In genomic region chr19:21082011-21082975, GRCh38 we compare ENCODE assay signal across 1 cellular context.
TF ChIP-seq lines count a peak whose summit lies in the region.

TSS of gene ZNF714 (plus strand) at chr19:21082203. CDS start at chr19:21098269, 16,066 bp downstream.

TF ChIP-seq in HEK293, 187 proteins besides CTCF, POLR2A, EP300 and RAD21 (continued from another document):
- TF ChIP-seq PBX3 (CRISPR knock-in tag; IDR thresholded peaks at IDR 0.05) (peak; percentile 56; the same call in 1 of the 2 replicates), SP2 (tag by site-specific recombination; IDR thresholded peaks at IDR 0.05) (peak; percentile 89), BCL11A (tag by site-specific recombination; IDR thresholded peaks at IDR 0.05; ENCODE audit: low read depth) (no peak), ZNF341 (tag by site-specific recombination; IDR thresholded peaks at IDR 0.05; ENCODE audit: low read depth) (peak; percentile 58; the same call in 1 of the 2 replicates), ZNF571 (tag by site-specific recombination; IDR thresholded peaks at IDR 0.05) (no peak), ZNF350 (tag by site-specific recombination; IDR thresholded peaks at IDR 0.05) (0 out of 2 replicates have a peak, but pooled peaks have one; percentile 28), REST (tag by site-specific recombination; IDR thresholded peaks at IDR 0.05) (no peak), ZBTB44 (tag by site-specific recombination; IDR thresholded peaks at IDR 0.05) (no peak), FEZF1 (tag by site-specific recombination; IDR thresholded peaks at IDR 0.05) (no peak), PRDM6 (tag by site-specific recombination; IDR thresholded peaks at IDR 0.05) (no peak), ZNF692 (tag by site-specific recombination; IDR thresholded peaks at IDR 0.05) (no peak), ZBTB20 (tag by site-specific recombination; IDR thresholded peaks at IDR 0.05) (peak; percentile 54; the same call in 1 of the 2 replicates), HOXA7 (CRISPR knock-in tag; IDR thresholded peaks at IDR 0.05; ENCODE audit: borderline replicate concordance) (no peak), ZNF148 (tag by site-specific recombination; IDR thresholded peaks at IDR 0.05; ENCODE audit: borderline replicate concordance) (no peak), YY2 (tag by site-specific recombination; IDR thresholded peaks at IDR 0.05) (no peak), SP3 (tag by site-specific recombination; IDR thresholded peaks at IDR 0.05) (peak; percentile 57; the same call in 1 of the 2 replicates), ZNF76 (tag by site-specific recombination; IDR thresholded peaks at IDR 0.05; ENCODE audit: borderline replicate concordance, low read depth) (0 out of 2 replicates have a peak, but pooled peaks have one; percentile 34), ZNF561 (tag by site-specific recombination; IDR thresholded peaks at IDR 0.05; ENCODE audit: borderline replicate concordance) (0 out of 2 replicates have a peak, but pooled peaks have one; percentile 29), SP7 (tag by site-specific recombination; IDR thresholded peaks at IDR 0.05) (peak; percentile 37; the same call in 1 of the 2 replicates), ZNF426 (tag by site-specific recombination; IDR thresholded peaks at IDR 0.05) (no peak), ZBTB8A (tag by site-specific recombination; IDR thresholded peaks at IDR 0.05) (peak; percentile 52), ZFHX2 (tag by site-specific recombination; conservative IDR thresholded peaks at IDR 0.05) (no peak), YY1 (tag by site-specific recombination; IDR thresholded peaks at IDR 0.05) (peak; percentile 36; the same call in 1 of the 2 replicates)
